In genomic region chr3:112132975-112133448, GRCh38 we compare ENCODE assay signal across 8 cellular contexts. TPM values are rescaled to one million over a fixed set of nuclear protein-coding genes. Genes with fewer than 3 reads are reported as not detected.
DNase-seq lines count a peak whose midpoint lies in the region; ATAC-seq and TF ChIP-seq lines count a peak whose summit lies in the region.

GCSAM (minus strand) TSS chr3:112133248; CDS start chr3:112133120, 128 bp downstream.

- H3K27me3 Mint-ChIP-seq in CD14-positive monocyte (ENCODE audit: low read depth in 3 of 3) = peaks cover 0 to 4% (median 0%) of the 10 kb centered on the region in 3 donors
- H3K27me3 Mint-ChIP-seq in activated CD4-positive, alpha-beta memory T cell treated with anti-CD3 and anti-CD28 coated beads for 36 hours = no peaks in the 10 kb centered on the region

- H3K36me3 Mint-ChIP-seq in CD14-positive monocyte = no peaks in the 10 kb centered on the region
- H3K36me3 Mint-ChIP-seq in activated CD4-positive, alpha-beta memory T cell treated with anti-CD3 and anti-CD28 coated beads for 36 hours = peaks cover 2% of the 10 kb centered on the region

- TF ChIP-seq CTCF in CD14-positive monocyte (IDR thresholded peaks at IDR 0.05) = no peak

- H3K4me3 Mint-ChIP-seq in CD14-positive monocyte = peak within 1 kb of the TSS; percentile 60 to 68
- peak within 1 kb of the TSS; percentile 98 for H3K4me3 Mint-ChIP-seq in activated CD4-positive, alpha-beta memory T cell treated with anti-CD3 and anti-CD28 coated beads for 36 hours

- intact Hi-C loops in CD14-positive monocyte (cut with micrococcal nuclease) (no loop called here), head of caudate nucleus (cut with DNase I) (no loop called here)
- intact Hi-C loops in activated CD4-positive, alpha-beta memory T cell treated with anti-CD3 and anti-CD28 coated beads for 36 hours (cut with micrococcal nuclease) = loop anchor here (1.0 to 5.0 kb wide), 6 partner anchors 10 to 516 kb away; partner anchors contain the start of genes CD200 and SLC35A5

- DNase-seq in CD14-positive monocyte (ENCODE audit: low spot score) = peak; percentile 69
- DNase-seq in activated CD4-positive, alpha-beta memory T cell treated with anti-CD3 and anti-CD28 coated beads for 36 hours = peak; percentile 86
- DNase-seq in head of caudate nucleus = peak in 40 of 42 donors; percentile 3 to 67 (median 44)
- DNase-seq in stimulated activated CD8-positive, alpha-beta memory T cell treated with anti-CD3 and anti-CD28 coated beads, Interleukin-12 subunit alpha, Interleukin-12 subunit beta, amount 100 ng/mL, for 1 hour (ENCODE audit: low read depth) = peak; percentile 39
- DNase-seq in SW480 (ENCODE audit: low spot score) = no peak
- DNase-seq in NCI-H1417 (lab: John Stamatoyannopoulos, UW) = no peak

- peaks cover 50% of the 10 kb centered on the region for H3K4me1 Mint-ChIP-seq in CD14-positive monocyte
- peaks cover 86% of the 10 kb centered on the region for H3K4me1 Mint-ChIP-seq in activated CD4-positive, alpha-beta memory T cell treated with anti-CD3 and anti-CD28 coated beads for 36 hours (ENCODE audit: low read depth)

- peak; percentile 69 for ATAC-seq in GM19467 (IDR thresholded peaks at IDR 0.05; ENCODE audit: unreplicated experiment)
- peak; percentile 35 for ATAC-seq in HG03575 (IDR thresholded peaks at IDR 0.05; ENCODE audit: extremely low read depth, insufficient number of reproducible peaks, low FRiP score, unreplicated experiment)

- POLR2A ChIA-PET in activated CD4-positive, alpha-beta memory T cell treated with anti-CD3 and anti-CD28 coated beads for 36 hours (lab: Charles Lee) = interaction anchor here (0.9 to 1.1 kb wide), 3 partner anchors 10 to 366 kb away, joined by 3 read pairs; partner anchors contain the start of gene BTLA

- H3K27ac Mint-ChIP-seq in CD14-positive monocyte = peak within 1 kb of the TSS; percentile 60 to 90 (median 86)
- peak within 1 kb of the TSS; percentile 98 for H3K27ac Mint-ChIP-seq in activated CD4-positive, alpha-beta memory T cell treated with anti-CD3 and anti-CD28 coated beads for 36 hours

- H3K9me3 Mint-ChIP-seq in CD14-positive monocyte = no peaks in the 10 kb centered on the region
- H3K9me3 Mint-ChIP-seq in activated CD4-positive, alpha-beta memory T cell treated with anti-CD3 and anti-CD28 coated beads for 36 hours = no peaks in the 10 kb centered on the region

- CTCF ChIA-PET in activated CD4-positive, alpha-beta memory T cell treated with anti-CD3 and anti-CD28 coated beads for 36 hours (lab: Charles Lee) = interaction anchor here (0.8 to 1.3 kb wide), 3 partner anchors 8 to 200 kb away, joined by 3 to 14 read pairs (median 4); partner anchors contain the start of gene CD200

RNA-seq across cellular contexts. Expression of gene GCSAM, which starts in this region (rescaled TPM):
- under 1 TPM in 1 of 2 donors, not detected in 1; 0.10 TPM for polyA plus RNA-seq in CD14-positive monocyte
- 10 to 100 TPM; 11.7 to 14.4 TPM for total RNA-seq in activated CD4-positive, alpha-beta memory T cell treated with anti-CD3 and anti-CD28 coated beads for 36 hours

Comparison
In these comparisons a context has a peak if more than half of its experiments do, and no peak if none do; other contexts are left out.
1. Peak in DNase-seq in CD14-positive monocyte; RNA of the gene not detected or under 1 TPM.
2. DNase-seq: peak in activated CD4-positive, alpha-beta memory T cell treated with anti-CD3 and anti-CD28 coated beads for 36 hours (single experiment), head of caudate nucleus (40 of 42) and stimulated activated CD8-positive, alpha-beta memory T cell treated with anti-CD3 and anti-CD28 coated beads, Interleukin-12 subunit alpha, Interleukin-12 subunit beta, amount 100 ng/mL, for 1 hour (single experiment); none in SW480 (single experiment) and NCI-H1417 (0 of 3).